ENCODE assay signal across 8 cellular contexts in genomic region chr12:48681416-48681737, GRCh38. TPM values are rescaled to one million over a fixed set of nuclear protein-coding genes. Genes with fewer than 3 reads are reported as not detected.
DNase-seq lines count a peak whose midpoint lies in the region; ATAC-seq and TF ChIP-seq lines count a peak whose summit lies in the region.

No MANE protein-coding gene starts in this region.

- intact Hi-C loops in naive thymus-derived CD4-positive, alpha-beta T cell (cut with micrococcal nuclease), result loop anchor here (5.0 to 10.0 kb wide), 5 partner anchors 116 to 1346 kb away; partner anchors contain the start of genes CACNB3 (in 1 of the 2), HDAC7 (in 1 of the 2), RACGAP1 (in 1 of the 2) and SENP1 (in 1 of the 2)

- H3K4me3 ChIP-seq in epithelial cell of esophagus (ENCODE audit: low read length), result peak overlapping the region; percentile 99
- peak overlapping the region; percentile 88 for H3K4me3 ChIP-seq in naive thymus-derived CD4-positive, alpha-beta T cell (ENCODE audit: low read length)

- DNase-seq in NOMO-1 treated with DMSO at 0.1 percent for 48 hours (lab: John Stamatoyannopoulos, UW; ENCODE audit: unreplicated experiment) (peak; percentile 32), NOMO-1 treated with dmso at 0.1 percent for 144 hours (lab: John Stamatoyannopoulos, UW; ENCODE audit: unreplicated experiment) (no peak), RPMI8226 (peak; percentile 40), epithelial cell of esophagus (ENCODE audit: low read depth) (no peak), NCI-H2171 (lab: John Stamatoyannopoulos, UW) (no peak), NCI-H345 treated with DMSO at 0.1 percent for 48 hours (lab: John Stamatoyannopoulos, UW; ENCODE audit: unreplicated experiment) (no peak)
- peak in 1 of 9 donors; percentile 16 for DNase-seq in naive thymus-derived CD4-positive, alpha-beta T cell

- ATAC-seq in naive thymus-derived CD4-positive, alpha-beta T cell, result no peak
- ATAC-seq in HG03442 (IDR thresholded peaks at IDR 0.05; ENCODE audit: unreplicated experiment), result no peak

- peak overlapping the region; percentile 90 for H3K27ac ChIP-seq in naive thymus-derived CD4-positive, alpha-beta T cell (ENCODE audit: low read depth, low read length)

- peak overlapping the region; percentile 93 to 99 (median 97) for H3K4me3 Mint-ChIP-seq in naive thymus-derived CD4-positive, alpha-beta T cell

- H3K27me3 Mint-ChIP-seq in naive thymus-derived CD4-positive, alpha-beta T cell, result no peaks in the 10 kb centered on the region

- H3K36me3 ChIP-seq in naive thymus-derived CD4-positive, alpha-beta T cell (ENCODE audit: control insufficient read depth in 2 of 3, insufficient read depth in 3 of 3, low read length in 3 of 3), result peaks cover 3 to 37% (median 7%) of the 10 kb centered on the region in 3 experiments

- no peaks in the 10 kb centered on the region for H3K27me3 ChIP-seq in naive thymus-derived CD4-positive, alpha-beta T cell (ENCODE audit: control insufficient read depth in 2 of 2, insufficient read depth in 2 of 2, low read length in 2 of 2)

- H3K4me1 ChIP-seq in naive thymus-derived CD4-positive, alpha-beta T cell (ENCODE audit: control insufficient read depth in 2 of 2, insufficient read depth in 2 of 2, low read length in 2 of 2), result peaks cover 30 to 38% of the 10 kb centered on the region in 2 donors

- POLR2A ChIA-PET in naive thymus-derived CD4-positive, alpha-beta T cell (lab: Charles Lee), result interaction anchor here (1.0 to 3.3 kb wide), 10 partner anchors 9 to 1060 kb away, joined by 3 to 35 read pairs (median 10); partner anchors contain the start of genes CCNT1, FKBP11, TMBIM6 and TUBA1B

- H3K9me3 Mint-ChIP-seq in naive thymus-derived CD4-positive, alpha-beta T cell, result peaks cover 0 to 1% (median 0%) of the 10 kb centered on the region in 11 donors

- peak overlapping the region; percentile 97 to 99 (median 98) for H3K27ac Mint-ChIP-seq in naive thymus-derived CD4-positive, alpha-beta T cell

- no peaks in the 10 kb centered on the region for H3K9me3 ChIP-seq in naive thymus-derived CD4-positive, alpha-beta T cell (ENCODE audit: control insufficient read depth in 2 of 3, low read length in 3 of 3)

- no peak for TF ChIP-seq CTCF in epithelial cell of esophagus (IDR thresholded peaks at IDR 0.05; ENCODE audit: insufficient read depth, low read depth, low read length, missing control alignments)

- peaks cover 10 to 34% (median 27%) of the 10 kb centered on the region in 5 donors for H3K36me3 Mint-ChIP-seq in naive thymus-derived CD4-positive, alpha-beta T cell

- CTCF ChIA-PET in naive thymus-derived CD4-positive, alpha-beta T cell (lab: Charles Lee), result interaction anchor here (0.8 kb wide), 1 partner anchor 33 kb away, joined by 3 read pairs; no protein-coding TSS in a partner anchor

- peaks cover 33 to 65% (median 59%) of the 10 kb centered on the region in 7 donors for H3K4me1 Mint-ChIP-seq in naive thymus-derived CD4-positive, alpha-beta T cell

RNA-seq across cellular contexts. Expression of gene KANSL2, which starts 0.7 kb away (rescaled TPM):
- total RNA-seq in naive thymus-derived CD4-positive, alpha-beta T cell, result 100 to 1,000 TPM in 1 of 5 experiments, 10 to 100 TPM in 4; 37.5 to 117 (median 74.4) TPM
- polyA plus RNA-seq in naive thymus-derived CD4-positive, alpha-beta T cell, result 10 to 100 TPM; 33.4 to 50.8 TPM

RNA-seq across cellular contexts. Expression of gene CCNT1, which starts 35.1 kb away (rescaled TPM):
- 100 to 1,000 TPM in 1 of 5 experiments, 10 to 100 TPM in 4; 62.5 to 127 (median 76.6) TPM for total RNA-seq in naive thymus-derived CD4-positive, alpha-beta T cell
- 10 to 100 TPM; 11.7 to 23.8 TPM for polyA plus RNA-seq in naive thymus-derived CD4-positive, alpha-beta T cell

Comparison
In these comparisons a context has a peak if more than half of its experiments do, and no peak if none do; other contexts are left out.
1. DNase-seq: peak in NOMO-1 treated with DMSO at 0.1 percent for 48 hours (single experiment) and RPMI8226 (single experiment); none in NOMO-1 treated with dmso at 0.1 percent for 144 hours (single experiment), epithelial cell of esophagus (single experiment), NCI-H2171 (single experiment) and NCI-H345 treated with DMSO at 0.1 percent for 48 hours (single experiment).